In the genomic region with DNA sequence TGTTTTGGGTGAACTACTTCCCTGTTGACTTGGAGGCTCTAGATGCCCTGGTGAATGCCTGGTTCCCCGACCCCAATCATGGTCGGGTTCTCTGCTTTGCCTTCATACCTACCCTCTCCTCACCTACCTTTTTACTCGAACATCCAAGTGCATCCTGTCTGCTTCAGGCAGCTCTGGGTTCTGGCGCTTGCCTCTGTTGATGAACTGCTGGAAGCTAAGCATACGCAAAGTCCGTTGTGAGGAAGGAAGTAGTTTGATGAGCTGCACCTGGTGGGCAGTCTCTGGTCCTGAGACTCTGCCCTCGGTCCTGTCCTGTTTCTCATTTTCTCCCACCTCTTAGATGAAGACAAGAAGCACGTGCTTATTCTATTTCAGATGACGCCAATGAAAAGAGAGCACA, we compare ENCODE assay signal across 2 cellular contexts.
TF ChIP-seq lines count a peak whose summit lies in the region.

No MANE protein-coding gene starts in this region.

TF ChIP-seq in SK-N-SH, 30 proteins besides CTCF, POLR2A, EP300 and RAD21 (continued from another document):
- TF ChIP-seq PBX3 (IDR thresholded peaks at IDR 0.05) = no peak
- no peak for TF ChIP-seq GABPA (IDR thresholded peaks at IDR 0.05; ENCODE audit: low read depth)
- no peak for TF ChIP-seq RXRA (IDR thresholded peaks at IDR 0.05; ENCODE audit: borderline replicate concordance, low read depth)
- no peak for TF ChIP-seq MEF2A (IDR thresholded peaks at IDR 0.05; ENCODE audit: borderline replicate concordance, low read depth)
- no peak for TF ChIP-seq FOXM1 (IDR thresholded peaks at IDR 0.05; ENCODE audit: low read depth)
- TF ChIP-seq NRF1 (IDR thresholded peaks at IDR 0.05; ENCODE audit: low read depth, low read length) = no peak
- no peak for TF ChIP-seq EZH2phosphoT487 (IDR thresholded peaks at IDR 0.05; ENCODE audit: borderline replicate concordance, low read depth)
- TF ChIP-seq USF2 (IDR thresholded peaks at IDR 0.05; ENCODE audit: borderline replicate concordance, low read depth, low read length) = no peak
- TF ChIP-seq, protein P1, sequence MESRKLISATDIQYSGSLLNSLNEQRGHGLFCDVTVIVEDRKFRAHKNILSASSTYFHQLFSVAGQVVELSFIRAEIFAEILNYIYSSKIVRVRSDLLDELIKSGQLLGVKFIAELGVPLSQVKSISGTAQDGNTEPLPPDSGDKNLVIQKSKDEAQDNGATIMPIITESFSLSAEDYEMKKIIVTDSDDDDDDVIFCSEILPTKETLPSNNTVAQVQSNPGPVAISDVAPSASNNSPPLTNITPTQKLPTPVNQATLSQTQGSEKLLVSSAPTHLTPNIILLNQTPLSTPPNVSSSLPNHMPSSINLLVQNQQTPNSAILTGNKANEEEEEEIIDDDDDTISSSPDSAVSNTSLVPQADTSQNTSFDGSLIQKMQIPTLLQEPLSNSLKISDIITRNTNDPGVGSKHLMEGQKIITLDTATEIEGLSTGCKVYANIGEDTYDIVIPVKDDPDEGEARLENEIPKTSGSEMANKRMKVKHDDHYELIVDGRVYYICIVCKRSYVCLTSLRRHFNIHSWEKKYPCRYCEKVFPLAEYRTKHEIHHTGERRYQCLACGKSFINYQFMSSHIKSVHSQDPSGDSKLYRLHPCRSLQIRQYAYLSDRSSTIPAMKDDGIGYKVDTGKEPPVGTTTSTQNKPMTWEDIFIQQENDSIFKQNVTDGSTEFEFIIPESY (IDR thresholded peaks at IDR 0.05; ENCODE audit: borderline replicate concordance, low read depth) = no peak
- no peak for TF ChIP-seq GATA2 (CRISPR knock-in tag; IDR thresholded peaks at IDR 0.05)
TF ChIP-seq in SK-N-SH: peak in this region for 0.

TF ChIP-seq in SK-N-SH treated with all-trans-retinoic acid at 6 μM for 48 hours, 23 proteins besides CTCF, POLR2A, EP300 and RAD21 (continued from another document):
- TF ChIP-seq TSHZ2 (CRISPR knock-in tag; IDR thresholded peaks at IDR 0.05) (no peak), ISL1 (CRISPR knock-in tag; IDR thresholded peaks at IDR 0.05) (no peak), TOX (CRISPR knock-in tag; IDR thresholded peaks at IDR 0.05; ENCODE audit: borderline replicate concordance) (no peak), ZNF8 (CRISPR knock-in tag; IDR thresholded peaks at IDR 0.05) (no peak)
- TF ChIP-seq, protein P2, sequence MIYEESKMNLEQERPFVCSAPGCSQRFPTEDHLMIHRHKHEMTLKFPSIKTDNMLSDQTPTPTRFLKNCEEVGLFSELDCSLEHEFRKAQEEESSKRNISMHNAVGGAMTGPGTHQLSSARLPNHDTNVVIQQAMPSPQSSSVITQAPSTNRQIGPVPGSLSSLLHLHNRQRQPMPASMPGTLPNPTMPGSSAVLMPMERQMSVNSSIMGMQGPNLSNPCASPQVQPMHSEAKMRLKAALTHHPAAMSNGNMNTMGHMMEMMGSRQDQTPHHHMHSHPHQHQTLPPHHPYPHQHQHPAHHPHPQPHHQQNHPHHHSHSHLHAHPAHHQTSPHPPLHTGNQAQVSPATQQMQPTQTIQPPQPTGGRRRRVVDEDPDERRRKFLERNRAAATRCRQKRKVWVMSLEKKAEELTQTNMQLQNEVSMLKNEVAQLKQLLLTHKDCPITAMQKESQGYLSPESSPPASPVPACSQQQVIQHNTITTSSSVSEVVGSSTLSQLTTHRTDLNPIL (CRISPR knock-in tag; IDR thresholded peaks at IDR 0.05; ENCODE audit: low read depth) = no peak
TF ChIP-seq in SK-N-SH treated with all-trans-retinoic acid at 6 μM for 48 hours: peak in this region for 0.
